25 cellular contexts compared by ENCODE assay signal in genomic region chr16:1073566-1074378, GRCh38. TPM values are rescaled to one million over a fixed set of nuclear protein-coding genes. Genes with fewer than 3 reads are reported as not detected.
DNase-seq lines count a peak whose midpoint lies in the region; ATAC-seq and TF ChIP-seq lines count a peak whose summit lies in the region.
"Had no signal": no experiment of that assay in that cellular context is flagged by ENCODE, and none has a peak within 500 bp of the region (broad histone marks: within the 10 kb centered on the region; RNA-seq: fewer than 3 reads in every experiment).

No MANE protein-coding gene starts in this region.

- H2BK15ac ChIP-seq in H9 (ENCODE audit: low read depth, low read length), result no peak overlapping the region

- no peak overlapping the region for H3K56ac ChIP-seq in H9 (ENCODE audit: insufficient read length, low read depth, low read length)

- no peaks in the 10 kb centered on the region; a peak in 1 of 7 replicates for H3K36me3 Mint-ChIP-seq in H9 (ENCODE audit: insufficient read depth in 1 of 3, low read depth in 3 of 3)
- no peaks in the 10 kb centered on the region for H3K36me3 Mint-ChIP-seq in progenitor cell of endocrine pancreas (ENCODE audit: insufficient read depth)

- H2BK5ac ChIP-seq in H9 (ENCODE audit: insufficient read length, low read length), result no peak overlapping the region

- no CpG with 5 or more reads among the region's 30 CpGs for WGBS in H9 (ENCODE audit: extremely low coverage, insufficient read length, low lambda C conversion rate)
- 49 to 62% (median 57%) methylated on average over 13 to 30 of the region's 30 CpGs for WGBS in heart left ventricle, 4 donors

- ATAC-seq in SK-N-SH treated with all-trans-retinoic acid at 6 μM for 48 hours, result peak; percentile 50
- peak; percentile 33 to 77 (median 62) for ATAC-seq in heart left ventricle
- ATAC-seq in HG02642 (IDR thresholded peaks at IDR 0.05; ENCODE audit: poor library complexity, unreplicated experiment), result no peak
- ATAC-seq: activated CD8-positive, alpha-beta T cell treated with anti-CD3 and anti-CD28 coated beads, Interleukin-2, amount 10 ng/mL, durations not matched to agents 7 days and 5 days; GM12878 had no signal

- no peak overlapping the region for H3K18ac ChIP-seq in H9 (ENCODE audit: insufficient read length, low read depth, low read length)

- no peak overlapping the region for H4K8ac ChIP-seq in H9 (replicated peaks; ENCODE audit: insufficient read length, low read depth, low read length)

- H3K4me3 Mint-ChIP-seq in H9 (no peak overlapping the region; a peak in 1 of 5 replicates), progenitor cell of endocrine pancreas (ENCODE audit: low read depth) (no peak overlapping the region)
- H3K4me3 Mint-ChIP-seq: activated CD8-positive, alpha-beta T cell treated with anti-CD3 and anti-CD28 coated beads, Interleukin-2, amount 10 ng/mL, durations not matched to agents 7 days and 5 days; activated T-helper 1 cell treated with anti-CD3 and anti-CD28 coated beads, Interleukin-12 subunit alpha, Interleukin-12 subunit beta, Interleukin-2, Interleukin-4 antibody, amounts not matched to agents 30 ng/mL and 10 ng/mL and 1 ng/mL, durations not matched to agents 14 hours and 24 hours and 36 hours had no signal

- peak overlapping the region in 6 of 12 donors; percentile 10 to 46 (median 38) for H3K4me3 ChIP-seq in heart left ventricle
- H3K4me3 ChIP-seq: breast epithelium, GM12878, smooth muscle cell, suprapubic skin had no signal

- peaks cover 25% of the 10 kb centered on the region for H3K27me3 Mint-ChIP-seq in H9 (ENCODE audit: low read depth)
- H3K27me3 Mint-ChIP-seq in progenitor cell of endocrine pancreas, result peaks cover 11% of the 10 kb centered on the region

- no peak overlapping the region for H3K23ac ChIP-seq in H9 (ENCODE audit: insufficient read length, low read depth, low read length)

- TF ChIP-seq POLR2A in heart left ventricle (IDR thresholded peaks at IDR 0.05), result no peak

- H2BK12ac ChIP-seq in H9 (ENCODE audit: insufficient read length, low read depth, low read length), result no peak overlapping the region

- no peak overlapping the region for H2BK20ac ChIP-seq in H9 (ENCODE audit: low read depth, low read length, poor library complexity, severe bottlenecking)

- no peak overlapping the region for H3K4ac ChIP-seq in H9 (ENCODE audit: low read depth, low read length)

- TF ChIP-seq CTCF in H9 (conservative IDR thresholded peaks at IDR 0.05) (peak; percentile 63), heart left ventricle (IDR thresholded peaks at IDR 0.05) (peak in 10 of 12 donors; percentile 11 to 54 (median 30)), progenitor cell of endocrine pancreas (IDR thresholded peaks at IDR 0.05; ENCODE audit: unreplicated experiment) (peak; percentile 53)

- H3K23me2 ChIP-seq in H9 (ENCODE audit: insufficient read length, low read depth, low read length, poor library complexity, severe bottlenecking), result peaks cover 4% of the 10 kb centered on the region

- H3K36me3 ChIP-seq in heart left ventricle, result no peaks in the 10 kb centered on the region
- H3K36me3 ChIP-seq: breast epithelium, suprapubic skin had no signal

- H4K91ac ChIP-seq in H9 (ENCODE audit: insufficient read length, low read depth, low read length), result no peak overlapping the region

- H3K14ac ChIP-seq in H9 (ENCODE audit: insufficient read depth, low read length), result no peak overlapping the region; the same call in 1 of the 2 replicates

- H3K4me1 ChIP-seq in H9 (ENCODE audit: insufficient read depth, low read length), result no peaks in the 10 kb centered on the region
- peaks cover 0 to 17% (median 0%) of the 10 kb centered on the region in 12 donors for H3K4me1 ChIP-seq in heart left ventricle
- H3K4me1 ChIP-seq: breast epithelium had no signal

- H3K27me3 ChIP-seq in H9 (ENCODE audit: insufficient read depth, low read length) (no peaks in the 10 kb centered on the region), heart left ventricle (peaks cover 31 to 89% (median 54%) of the 10 kb centered on the region in 9 donors)

- no peaks in the 10 kb centered on the region for H3K79me2 ChIP-seq in H9 (ENCODE audit: insufficient read depth, low read length)

- H3K9ac ChIP-seq in H9 (ENCODE audit: extremely low read depth, insufficient read length, low read length), result no peak overlapping the region

- H3K4me2 ChIP-seq in H9 (ENCODE audit: insufficient read depth, insufficient read length, low read length), result no peak overlapping the region
- H3K4me2 ChIP-seq: smooth muscle cell had no signal

- H4K5ac ChIP-seq in H9 (ENCODE audit: insufficient read length, low read depth, low read length), result no peak overlapping the region

- H3K27ac Mint-ChIP-seq in H9 (no peak overlapping the region), progenitor cell of endocrine pancreas (no peak overlapping the region)
- H3K27ac Mint-ChIP-seq: activated CD8-positive, alpha-beta T cell treated with anti-CD3 and anti-CD28 coated beads, Interleukin-2, amount 10 ng/mL, durations not matched to agents 7 days and 5 days; activated T-helper 1 cell treated with anti-CD3 and anti-CD28 coated beads, Interleukin-12 subunit alpha, Interleukin-12 subunit beta, Interleukin-2, Interleukin-4 antibody, amounts not matched to agents 30 ng/mL and 10 ng/mL and 1 ng/mL, durations not matched to agents 14 hours and 24 hours and 36 hours had no signal

- DNase-seq in H9 (peak; percentile 62), heart left ventricle (peak in 1 of 5 donors; percentile 69), progenitor cell of endocrine pancreas (ENCODE audit: low spot score, unreplicated experiment) (no peak), A172 (ENCODE audit: low spot score) (no peak), KBM-7 (no peak), GDM1 (lab: John Stamatoyannopoulos, UW) (no peak)
- DNase-seq: activated CD8-positive, alpha-beta T cell treated with anti-CD3 and anti-CD28 coated beads, Interleukin-2, amount 10 ng/mL, durations not matched to agents 7 days and 5 days; hippocampal formation; Kasumi-1; left cardiac atrium; NCI-H1436; NCI-H82; stimulated activated CD4-positive, alpha-beta T cell treated with anti-CD3 and anti-CD28 coated beads, Interleukin-4, amount 100 ng/mL, for 4 hours; stimulated activated CD8-positive, alpha-beta memory T cell treated with anti-CD3 and anti-CD28 coated beads, Interleukin-4, amount 100 ng/mL, for 48 hours had no signal

- H3K9me3 ChIP-seq in H9 (ENCODE audit: control insufficient read depth, low read depth, low read length), result no peaks in the 10 kb centered on the region
- no peaks in the 10 kb centered on the region for H3K9me3 ChIP-seq in heart left ventricle
- H3K9me3 ChIP-seq: breast epithelium, suprapubic skin had no signal

- intact Hi-C loops in heart left ventricle (cut with DNase I), result loop anchor here in 1 of 10 donors (2.0 kb wide), 1 partner anchor 25 kb away; no protein-coding TSS in a partner anchor

- no peak overlapping the region for H2BK120ac ChIP-seq in H9 (ENCODE audit: low read depth, low read length, poor library complexity, severe bottlenecking)

- no peaks in the 10 kb centered on the region for H4K20me1 ChIP-seq in H9 (ENCODE audit: control insufficient read depth, insufficient read depth, insufficient read length)

- H3K27ac ChIP-seq in H9 (ENCODE audit: insufficient read length, low read depth, low read length), result no peak overlapping the region
- peak overlapping the region in 7 of 12 donors; percentile 29 to 77 (median 54) for H3K27ac ChIP-seq in heart left ventricle
- H3K27ac ChIP-seq: breast epithelium, suprapubic skin had no signal

- no peaks in the 10 kb centered on the region for H3K79me1 ChIP-seq in H9 (ENCODE audit: insufficient read depth, low read depth, low read length, poor library complexity, severe bottlenecking)

- H3K4me1 Mint-ChIP-seq in H9, result peaks cover 3 to 26% of the 10 kb centered on the region in 2 experiments
- peaks cover 19% of the 10 kb centered on the region for H3K4me1 Mint-ChIP-seq in progenitor cell of endocrine pancreas (ENCODE audit: low read depth)

- H2AFZ ChIP-seq in H9 (ENCODE audit: low read length), result no peak overlapping the region

- no peak overlapping the region for H3T11ph ChIP-seq in H9 (ENCODE audit: low read length)

- H2AK5ac ChIP-seq in H9 (ENCODE audit: insufficient read length, low read length), result no peak overlapping the region

- in situ Hi-C loops in KBM-7 (cut with MboI; ENCODE audit: low pct_unique_long_range_greater_than_20kb, low sequenced_read_pairs), result no loop called here

- H3K9me3 Mint-ChIP-seq in H9, result no peaks in the 10 kb centered on the region; a peak in 1 of 5 replicates
- no peaks in the 10 kb centered on the region for H3K9me3 Mint-ChIP-seq in progenitor cell of endocrine pancreas (ENCODE audit: low read depth)
- H3K9me3 Mint-ChIP-seq: activated T-helper 1 cell treated with anti-CD3 and anti-CD28 coated beads, Interleukin-12 subunit alpha, Interleukin-12 subunit beta, Interleukin-2, Interleukin-4 antibody, amounts not matched to agents 30 ng/mL and 10 ng/mL and 1 ng/mL, durations not matched to agents 14 hours and 24 hours and 36 hours had no signal

TF ChIP-seq in SK-N-SH treated with all-trans-retinoic acid at 6 μM for 48 hours, 23 proteins besides CTCF, POLR2A, EP300 and RAD21 (continues in another document):
- TF ChIP-seq ISL1 (CRISPR knock-in tag; IDR thresholded peaks at IDR 0.05), result no peak

RNA-seq across cellular contexts. Expression of gene SSTR5, which starts 1.2 kb away (rescaled TPM):
- total RNA-seq in H9 (2021) (0.22 and 0.37 TPM in 2 replicates), heart left ventricle (10 to 100 TPM in 3 of 9 donors, 1 to 10 TPM in 5, under 1 TPM in 1; 0.39 to 20.1 (median 6.5) TPM), progenitor cell of endocrine pancreas (1.0 and 1.4 TPM in 2 replicates)
- polyA plus RNA-seq in heart left ventricle, result 1 to 10 TPM in 1 of 2 donors, under 1 TPM in 1; 0.22 to 1.3 TPM
- total RNA-seq in A172 (2014; rRNA removed; shearing (Covaris generic)), result not detected in 2 replicates
- total RNA-seq: activated CD8-positive, alpha-beta T cell treated with anti-CD3 and anti-CD28 coated beads, Interleukin-2, amount 10 ng/mL, durations not matched to agents 7 days and 5 days; activated T-helper 1 cell treated with anti-CD3 and anti-CD28 coated beads, Interleukin-12 subunit alpha, Interleukin-12 subunit beta, Interleukin-2, Interleukin-4 antibody, amounts not matched to agents 30 ng/mL and 10 ng/mL and 1 ng/mL, durations not matched to agents 14 hours and 24 hours and 36 hours; breast epithelium; G401; GM12878; osteoblast; smooth muscle cell; T-helper 1 cell treated with Interleukin-12 subunit alpha and Interleukin-12 subunit beta and Interleukin-4 antibody, amounts not matched to agents 30 ng/mL and 1 ng/mL, for 36 hours had no signal
- polyA plus RNA-seq: GM12878, smooth muscle cell had no signal

RNA-seq across cellular contexts. Expression of gene C1QTNF8, which starts 22.3 kb away (rescaled TPM):
- not detected in 2 replicates for total RNA-seq in H9 (2021)
- not detected for total RNA-seq in heart left ventricle
- not detected for polyA plus RNA-seq in heart left ventricle
- not detected in 2 replicates for total RNA-seq in progenitor cell of endocrine pancreas
- total RNA-seq in A172 (2014; rRNA removed; shearing (Covaris generic)), result 2.9 TPM in 1 of 2 replicates, not detected in the other
- total RNA-seq: activated CD8-positive, alpha-beta T cell treated with anti-CD3 and anti-CD28 coated beads, Interleukin-2, amount 10 ng/mL, durations not matched to agents 7 days and 5 days; activated T-helper 1 cell treated with anti-CD3 and anti-CD28 coated beads, Interleukin-12 subunit alpha, Interleukin-12 subunit beta, Interleukin-2, Interleukin-4 antibody, amounts not matched to agents 30 ng/mL and 10 ng/mL and 1 ng/mL, durations not matched to agents 14 hours and 24 hours and 36 hours; breast epithelium; GM12878; left cardiac atrium; mucosa of gallbladder; osteoblast; smooth muscle cell; suprapubic skin; T-helper 1 cell treated with Interleukin-12 subunit alpha and Interleukin-12 subunit beta and Interleukin-4 antibody, amounts not matched to agents 30 ng/mL and 1 ng/mL, for 36 hours had no signal
- polyA plus RNA-seq: GM12878, smooth muscle cell had no signal
